Comparison of ENCODE assay signal across 1 cellular context in the genomic region with DNA sequence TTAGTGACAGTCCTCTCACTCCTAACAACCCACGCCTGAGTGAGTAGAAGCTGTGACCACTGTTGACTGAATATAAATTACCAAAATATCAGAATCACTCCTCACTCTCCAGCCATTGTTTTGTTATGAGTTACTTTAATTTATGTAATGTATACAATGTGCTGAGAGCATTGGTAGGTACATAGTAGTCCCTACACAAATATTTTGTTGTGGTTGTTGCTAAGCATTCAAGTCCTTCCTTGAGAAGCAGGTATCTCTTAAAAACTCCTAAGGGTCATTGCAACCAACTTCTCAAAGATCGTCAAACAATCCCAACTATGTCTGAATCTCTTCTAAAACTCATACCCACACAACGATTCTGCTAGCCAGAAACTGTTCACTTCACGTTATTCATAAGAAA.
TF ChIP-seq lines count a peak whose summit lies in the region.

No MANE protein-coding gene starts in this region.

TF ChIP-seq in IMR-90, 13 proteins besides CTCF, POLR2A, EP300 and RAD21 (continued from another document):
- no peak for TF ChIP-seq SMC3 (IDR thresholded peaks at IDR 0.05; ENCODE audit: low read depth, low read length)
- TF ChIP-seq, protein P1, sequence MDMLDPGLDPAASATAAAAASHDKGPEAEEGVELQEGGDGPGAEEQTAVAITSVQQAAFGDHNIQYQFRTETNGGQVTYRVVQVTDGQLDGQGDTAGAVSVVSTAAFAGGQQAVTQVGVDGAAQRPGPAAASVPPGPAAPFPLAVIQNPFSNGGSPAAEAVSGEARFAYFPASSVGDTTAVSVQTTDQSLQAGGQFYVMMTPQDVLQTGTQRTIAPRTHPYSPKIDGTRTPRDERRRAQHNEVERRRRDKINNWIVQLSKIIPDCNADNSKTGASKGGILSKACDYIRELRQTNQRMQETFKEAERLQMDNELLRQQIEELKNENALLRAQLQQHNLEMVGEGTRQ (IDR thresholded peaks at IDR 0.05; ENCODE audit: low read depth, low read length) = no peak
- TF ChIP-seq MAZ (IDR thresholded peaks at IDR 0.05; ENCODE audit: borderline replicate concordance, low read depth, low read length) = no peak
- TF ChIP-seq, protein P2, sequence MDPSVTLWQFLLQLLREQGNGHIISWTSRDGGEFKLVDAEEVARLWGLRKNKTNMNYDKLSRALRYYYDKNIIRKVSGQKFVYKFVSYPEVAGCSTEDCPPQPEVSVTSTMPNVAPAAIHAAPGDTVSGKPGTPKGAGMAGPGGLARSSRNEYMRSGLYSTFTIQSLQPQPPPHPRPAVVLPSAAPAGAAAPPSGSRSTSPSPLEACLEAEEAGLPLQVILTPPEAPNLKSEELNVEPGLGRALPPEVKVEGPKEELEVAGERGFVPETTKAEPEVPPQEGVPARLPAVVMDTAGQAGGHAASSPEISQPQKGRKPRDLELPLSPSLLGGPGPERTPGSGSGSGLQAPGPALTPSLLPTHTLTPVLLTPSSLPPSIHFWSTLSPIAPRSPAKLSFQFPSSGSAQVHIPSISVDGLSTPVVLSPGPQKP (IDR thresholded peaks at IDR 0.05; ENCODE audit: borderline replicate concordance, low read depth, low read length) = no peak
- TF ChIP-seq RFX5 (IDR thresholded peaks at IDR 0.05; ENCODE audit: low read depth, low read length) = no peak
